ENCODE assay signal across 2 cellular contexts in genomic region chr17:73782641-73783381, GRCh38.
TF ChIP-seq lines count a peak whose summit lies in the region.

No MANE protein-coding gene starts in this region.

TF ChIP-seq in HepG2, 621 proteins besides CTCF, POLR2A, EP300 and RAD21 (continued from another document and continues in another):
- TF ChIP-seq TERF1 (CRISPR knock-in tag; IDR thresholded peaks at IDR 0.05) (0 out of 2 replicates have a peak, but pooled peaks have one; percentile 16), ZNF660 (CRISPR knock-in tag; IDR thresholded peaks at IDR 0.05; ENCODE audit: borderline replicate concordance, low read depth) (no peak), TEF (CRISPR knock-in tag; IDR thresholded peaks at IDR 0.05) (no peak), RAD51 (IDR thresholded peaks at IDR 0.05; ENCODE audit: borderline replicate concordance) (no peak), SNAPC2 (CRISPR knock-in tag; IDR thresholded peaks at IDR 0.05) (no peak), ZNF292 (CRISPR knock-in tag; IDR thresholded peaks at IDR 0.05; ENCODE audit: borderline replicate concordance, low read depth) (peak; percentile 23; the same call in 1 of the 2 replicates), CREM (IDR thresholded peaks at IDR 0.05) (no peak), CREM (CRISPR knock-in tag; IDR thresholded peaks at IDR 0.05) (no peak), JARID2 (CRISPR knock-in tag; IDR thresholded peaks at IDR 0.05; ENCODE audit: insufficient replicate concordance) (no peak), STAG1 (CRISPR knock-in tag; IDR thresholded peaks at IDR 0.05) (peak; percentile 37), NKX3-1 (CRISPR knock-in tag; IDR thresholded peaks at IDR 0.05) (no peak), POGZ (CRISPR knock-in tag; IDR thresholded peaks at IDR 0.05) (0 out of 2 replicates have a peak, but pooled peaks have one; percentile 28), MTA3 (CRISPR knock-in tag; IDR thresholded peaks at IDR 0.05) (no peak), ZZZ3 (CRISPR knock-in tag; IDR thresholded peaks at IDR 0.05; ENCODE audit: borderline replicate concordance) (0 out of 2 replicates have a peak, but pooled peaks have one; percentile 35), MXI1 (IDR thresholded peaks at IDR 0.05; ENCODE audit: borderline replicate concordance, low read depth, low read length) (no peak), GTF2F1 (IDR thresholded peaks at IDR 0.05; ENCODE audit: low read length) (no peak), ZBTB38 (CRISPR knock-in tag; IDR thresholded peaks at IDR 0.05) (0 out of 2 replicates have a peak, but pooled peaks have one; percentile 44), MAF1 (CRISPR knock-in tag; IDR thresholded peaks at IDR 0.05; ENCODE audit: borderline replicate concordance) (no peak), YEATS2 (CRISPR knock-in tag; IDR thresholded peaks at IDR 0.05; ENCODE audit: borderline replicate concordance) (no peak), POLR2AphosphoS5 (IDR thresholded peaks at IDR 0.05; ENCODE audit: low read depth, low read length) (no peak), KAT2B (IDR thresholded peaks at IDR 0.05; ENCODE audit: borderline replicate concordance, low read depth, low read length) (no peak), KAT8 (CRISPR knock-in tag; IDR thresholded peaks at IDR 0.05) (no peak), MYC (CRISPR knock-in tag; IDR thresholded peaks at IDR 0.05; ENCODE audit: borderline replicate concordance) (0 out of 2 replicates have a peak, but pooled peaks have one; percentile 3)
- TF ChIP-seq, protein P1, sequence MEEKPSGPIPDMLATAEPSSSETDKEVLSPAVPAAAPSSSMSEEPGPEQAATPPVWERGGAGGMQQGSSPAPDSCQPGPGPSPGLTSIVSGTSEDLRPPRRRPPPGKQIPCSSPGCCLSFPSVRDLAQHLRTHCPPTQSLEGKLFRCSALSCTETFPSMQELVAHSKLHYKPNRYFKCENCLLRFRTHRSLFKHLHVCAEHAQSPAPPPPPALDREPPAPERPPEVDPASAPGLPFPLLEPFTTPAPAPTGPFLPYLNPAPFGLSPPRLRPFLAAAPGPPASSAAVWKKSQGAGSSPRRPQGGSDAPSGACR (CRISPR knock-in tag; IDR thresholded peaks at IDR 0.05), result no peak
- TF ChIP-seq, protein P2, sequence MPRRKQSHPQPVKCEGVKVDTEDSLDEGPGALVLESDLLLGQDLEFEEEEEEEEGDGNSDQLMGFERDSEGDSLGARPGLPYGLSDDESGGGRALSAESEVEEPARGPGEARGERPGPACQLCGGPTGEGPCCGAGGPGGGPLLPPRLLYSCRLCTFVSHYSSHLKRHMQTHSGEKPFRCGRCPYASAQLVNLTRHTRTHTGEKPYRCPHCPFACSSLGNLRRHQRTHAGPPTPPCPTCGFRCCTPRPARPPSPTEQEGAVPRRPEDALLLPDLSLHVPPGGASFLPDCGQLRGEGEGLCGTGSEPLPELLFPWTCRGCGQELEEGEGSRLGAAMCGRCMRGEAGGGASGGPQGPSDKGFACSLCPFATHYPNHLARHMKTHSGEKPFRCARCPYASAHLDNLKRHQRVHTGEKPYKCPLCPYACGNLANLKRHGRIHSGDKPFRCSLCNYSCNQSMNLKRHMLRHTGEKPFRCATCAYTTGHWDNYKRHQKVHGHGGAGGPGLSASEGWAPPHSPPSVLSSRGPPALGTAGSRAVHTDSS (CRISPR knock-in tag; conservative IDR thresholded peaks at IDR 0.05), result no peak
- TF ChIP-seq, protein P3, sequence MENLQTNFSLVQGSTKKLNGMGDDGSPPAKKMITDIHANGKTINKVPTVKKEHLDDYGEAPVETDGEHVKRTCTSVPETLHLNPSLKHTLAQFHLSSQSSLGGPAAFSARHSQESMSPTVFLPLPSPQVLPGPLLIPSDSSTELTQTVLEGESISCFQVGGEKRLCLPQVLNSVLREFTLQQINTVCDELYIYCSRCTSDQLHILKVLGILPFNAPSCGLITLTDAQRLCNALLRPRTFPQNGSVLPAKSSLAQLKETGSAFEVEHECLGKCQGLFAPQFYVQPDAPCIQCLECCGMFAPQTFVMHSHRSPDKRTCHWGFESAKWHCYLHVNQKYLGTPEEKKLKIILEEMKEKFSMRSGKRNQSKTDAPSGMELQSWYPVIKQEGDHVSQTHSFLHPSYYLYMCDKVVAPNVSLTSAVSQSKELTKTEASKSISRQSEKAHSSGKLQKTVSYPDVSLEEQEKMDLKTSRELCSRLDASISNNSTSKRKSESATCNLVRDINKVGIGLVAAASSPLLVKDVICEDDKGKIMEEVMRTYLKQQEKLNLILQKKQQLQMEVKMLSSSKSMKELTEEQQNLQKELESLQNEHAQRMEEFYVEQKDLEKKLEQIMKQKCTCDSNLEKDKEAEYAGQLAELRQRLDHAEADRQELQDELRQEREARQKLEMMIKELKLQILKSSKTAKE (CRISPR knock-in tag; IDR thresholded peaks at IDR 0.05; ENCODE audit: borderline replicate concordance), result no peak
- TF ChIP-seq, protein P4, sequence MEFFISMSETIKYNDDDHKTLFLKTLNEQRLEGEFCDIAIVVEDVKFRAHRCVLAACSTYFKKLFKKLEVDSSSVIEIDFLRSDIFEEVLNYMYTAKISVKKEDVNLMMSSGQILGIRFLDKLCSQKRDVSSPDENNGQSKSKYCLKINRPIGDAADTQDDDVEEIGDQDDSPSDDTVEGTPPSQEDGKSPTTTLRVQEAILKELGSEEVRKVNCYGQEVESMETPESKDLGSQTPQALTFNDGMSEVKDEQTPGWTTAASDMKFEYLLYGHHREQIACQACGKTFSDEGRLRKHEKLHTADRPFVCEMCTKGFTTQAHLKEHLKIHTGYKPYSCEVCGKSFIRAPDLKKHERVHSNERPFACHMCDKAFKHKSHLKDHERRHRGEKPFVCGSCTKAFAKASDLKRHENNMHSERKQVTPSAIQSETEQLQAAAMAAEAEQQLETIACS (CRISPR knock-in tag; IDR thresholded peaks at IDR 0.05), result no peak

TF ChIP-seq in K562, 482 proteins besides CTCF, POLR2A, EP300 and RAD21 (continued from another document):
- TF ChIP-seq E2F6 (IDR thresholded peaks at IDR 0.05; ENCODE audit: borderline replicate concordance in 1 of 2, extremely low read depth in 1 of 2, insufficient read depth in 1 of 2, insufficient read length in 1 of 2, low read depth in 1 of 2, low read length in 1 of 2, poor library complexity in 1 of 2, severe bottlenecking in 1 of 2) (peak in 1 of 2 experiments; percentile 13), RBM25 (IDR thresholded peaks at IDR 0.05; ENCODE audit: low read depth, low read length, severe bottlenecking) (peak; percentile 7), L3MBTL2 (IDR thresholded peaks at IDR 0.05) (0 out of 2 replicates have a peak, but pooled peaks have one; percentile 13), RAD51 (IDR thresholded peaks at IDR 0.05; ENCODE audit: borderline replicate concordance, low read depth) (no peak), ZNF311 (CRISPR knock-in tag; IDR thresholded peaks at IDR 0.05) (no peak), RFX5 (IDR thresholded peaks at IDR 0.05; ENCODE audit: low read depth, low read length) (no peak), BCOR (IDR thresholded peaks at IDR 0.05) (peak; percentile 64; the same call in 1 of the 2 replicates), TAF1 (IDR thresholded peaks at IDR 0.05; ENCODE audit: control insufficient read depth, extremely low read depth, insufficient read depth, low read length, severe bottlenecking) (no peak), ZNF407 (IDR thresholded peaks at IDR 0.05; ENCODE audit: low read depth) (no peak), ZC3H8 (IDR thresholded peaks at IDR 0.05) (no peak)
- TF ChIP-seq, protein P5, sequence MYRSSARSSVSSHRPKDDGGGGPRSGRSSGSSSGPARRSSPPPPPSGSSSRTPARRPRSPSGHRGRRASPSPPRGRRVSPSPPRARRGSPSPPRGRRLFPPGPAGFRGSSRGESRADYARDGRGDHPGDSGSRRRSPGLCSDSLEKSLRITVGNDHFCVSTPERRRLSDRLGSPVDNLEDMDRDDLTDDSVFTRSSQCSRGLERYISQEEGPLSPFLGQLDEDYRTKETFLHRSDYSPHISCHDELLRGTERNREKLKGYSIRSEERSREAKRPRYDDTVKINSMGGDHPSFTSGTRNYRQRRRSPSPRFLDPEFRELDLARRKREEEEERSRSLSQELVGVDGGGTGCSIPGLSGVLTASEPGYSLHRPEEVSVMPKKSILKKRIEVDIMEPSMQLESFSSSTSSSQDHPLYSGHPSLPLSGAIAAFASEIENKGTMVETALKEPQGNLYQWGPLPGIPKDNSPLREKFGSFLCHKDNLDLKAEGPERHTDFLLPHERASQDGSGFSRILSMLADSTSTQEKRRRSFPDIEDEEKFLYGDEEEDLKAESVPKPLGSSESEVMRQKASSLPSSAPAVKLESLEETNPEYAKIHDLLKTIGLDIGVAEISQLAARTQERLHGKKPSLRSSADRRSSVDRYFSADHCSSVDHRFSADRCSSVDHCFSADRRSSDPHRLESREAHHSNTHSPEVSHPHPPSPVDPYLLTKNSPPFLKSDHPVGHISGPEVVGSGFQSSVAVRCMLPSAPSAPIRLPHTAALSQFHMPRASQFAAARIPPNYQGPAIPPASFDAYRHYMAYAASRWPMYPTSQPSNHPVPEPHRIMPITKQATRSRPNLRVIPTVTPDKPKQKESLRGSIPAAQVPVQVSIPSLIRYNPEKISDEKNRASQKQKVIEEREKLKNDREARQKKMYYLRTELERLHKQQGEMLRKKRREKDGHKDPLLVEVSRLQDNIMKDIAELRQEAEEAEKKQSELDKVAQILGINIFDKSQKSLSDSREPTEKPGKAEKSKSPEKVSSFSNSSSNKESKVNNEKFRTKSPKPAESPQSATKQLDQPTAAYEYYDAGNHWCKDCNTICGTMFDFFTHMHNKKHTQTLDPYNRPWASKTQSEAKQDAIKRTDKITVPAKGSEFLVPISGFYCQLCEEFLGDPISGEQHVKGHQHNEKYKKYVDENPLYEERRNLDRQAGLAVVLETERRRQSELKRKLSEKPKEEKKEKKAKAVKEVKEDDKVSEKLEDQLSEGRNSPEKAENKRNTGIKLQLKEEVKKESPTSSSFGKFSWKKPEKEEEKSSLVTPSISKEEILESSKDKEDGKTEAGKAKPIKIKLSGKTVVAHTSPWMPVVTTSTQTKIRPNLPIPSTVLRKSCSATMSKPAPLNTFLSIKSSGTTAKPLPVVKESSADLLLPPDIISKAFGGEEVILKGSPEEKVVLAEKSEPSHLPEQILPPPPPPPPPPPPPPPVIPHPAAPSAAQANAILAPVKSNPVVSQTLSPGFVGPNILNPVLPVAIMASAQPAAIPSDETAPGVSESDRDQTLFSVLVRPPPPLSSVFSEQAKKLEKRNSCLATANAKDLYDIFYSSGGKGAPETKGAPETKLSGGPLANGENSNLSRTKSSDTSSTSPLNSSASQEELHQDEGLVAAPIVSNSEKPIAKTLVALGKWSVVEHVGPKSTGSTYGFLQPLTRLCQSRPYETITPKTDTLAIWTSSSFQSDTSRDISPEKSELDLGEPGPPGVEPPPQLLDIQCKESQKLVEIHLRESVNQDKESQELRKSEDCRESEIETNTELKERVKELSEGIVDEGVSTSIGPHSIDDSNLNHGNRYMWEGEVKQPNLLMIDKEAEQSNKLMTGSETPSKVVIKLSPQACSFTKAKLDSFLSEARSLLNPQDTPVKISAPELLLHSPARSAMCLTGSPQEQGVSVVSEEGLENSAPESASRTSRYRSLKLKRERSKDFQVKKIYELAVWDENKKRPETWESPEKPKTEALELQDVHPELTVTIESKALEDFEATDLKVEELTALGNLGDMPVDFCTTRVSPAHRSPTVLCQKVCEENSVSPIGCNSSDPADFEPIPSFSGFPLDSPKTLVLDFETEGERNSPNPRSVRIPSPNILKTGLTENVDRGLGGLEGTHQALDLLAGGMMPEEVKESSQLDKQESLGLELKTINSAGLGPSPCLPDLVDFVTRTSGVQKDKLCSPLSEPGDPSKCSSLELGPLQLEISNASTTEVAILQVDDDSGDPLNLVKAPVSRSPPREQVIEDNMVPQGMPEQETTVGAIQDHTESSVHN (IDR thresholded peaks at IDR 0.05; ENCODE audit: borderline replicate concordance in 1 of 2, low read depth in 1 of 2), result no peak
